3 cellular contexts compared by ENCODE assay signal in the genomic region with DNA sequence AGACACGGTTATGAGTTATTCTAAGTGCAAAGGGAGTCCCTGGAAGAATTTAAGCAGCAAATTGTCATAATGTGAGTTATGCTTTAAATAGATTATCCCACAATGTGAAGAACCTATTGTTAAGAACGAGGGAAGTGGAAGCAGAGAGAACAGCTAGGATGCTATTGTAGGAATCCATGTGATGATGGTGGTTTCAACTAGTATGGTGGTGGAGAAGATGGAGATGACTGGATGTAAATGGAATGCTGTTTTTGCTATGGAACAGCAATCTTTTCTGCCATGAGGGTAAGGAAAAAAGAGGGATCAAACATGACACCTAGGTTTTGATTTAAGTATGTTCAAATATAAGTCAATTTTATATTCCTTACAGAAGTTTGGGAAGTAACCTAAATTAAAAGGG.
"Had no signal": no experiment of that assay in that cellular context is flagged by ENCODE, and none has a peak within 500 bp of the region (broad histone marks: within the 10 kb centered on the region; RNA-seq: fewer than 3 reads in every experiment).

No MANE protein-coding gene starts in this region.

- DNase-seq: GDM1, GF-D8 had no signal

- ATAC-seq: GM12878 had no signal

- H3K4me3 ChIP-seq: GM12878 had no signal
